In genomic region chr13:94303644-94304174, GRCh38 we compare ENCODE assay signal across 2 cellular contexts.
TF ChIP-seq lines count a peak whose summit lies in the region.

No MANE protein-coding gene starts in this region.

TF ChIP-seq in GM23338, 12 proteins besides CTCF, POLR2A, EP300 and RAD21 (continued from another document):
- TF ChIP-seq, protein P1, sequence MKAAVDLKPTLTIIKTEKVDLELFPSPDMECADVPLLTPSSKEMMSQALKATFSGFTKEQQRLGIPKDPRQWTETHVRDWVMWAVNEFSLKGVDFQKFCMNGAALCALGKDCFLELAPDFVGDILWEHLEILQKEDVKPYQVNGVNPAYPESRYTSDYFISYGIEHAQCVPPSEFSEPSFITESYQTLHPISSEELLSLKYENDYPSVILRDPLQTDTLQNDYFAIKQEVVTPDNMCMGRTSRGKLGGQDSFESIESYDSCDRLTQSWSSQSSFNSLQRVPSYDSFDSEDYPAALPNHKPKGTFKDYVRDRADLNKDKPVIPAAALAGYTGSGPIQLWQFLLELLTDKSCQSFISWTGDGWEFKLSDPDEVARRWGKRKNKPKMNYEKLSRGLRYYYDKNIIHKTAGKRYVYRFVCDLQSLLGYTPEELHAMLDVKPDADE (IDR thresholded peaks at IDR 0.05) = no peak

TF ChIP-seq in neural cell, 6 proteins besides CTCF, POLR2A, EP300 and RAD21 (continued from another document):
- TF ChIP-seq REST (IDR thresholded peaks at IDR 0.05; ENCODE audit: borderline replicate concordance) = peak; percentile 66
- TF ChIP-seq MXI1 (conservative IDR thresholded peaks at IDR 0.05; ENCODE audit: poor library complexity, severe bottlenecking) = no peak
